ENCODE assay signal across 10 cellular contexts in genomic region chr2:159960413-159960812, GRCh38. TPM values are rescaled to one million over a fixed set of nuclear protein-coding genes. Genes with fewer than 3 reads are reported as not detected.
A peak's percentile ranks its signal among the peaks of the same experiment; 100 is the strongest.
DNase-seq lines count a peak whose midpoint lies in the region; ATAC-seq and TF ChIP-seq lines count a peak whose summit lies in the region.
"Had no signal": no experiment of that assay in that cellular context is flagged by ENCODE, and none has a peak within 500 bp of the region (broad histone marks: within the 10 kb centered on the region; RNA-seq: fewer than 3 reads in every experiment).

No MANE protein-coding gene starts in this region.

- in situ Hi-C loops in brain microvascular endothelial cell (cut with HindIII; ENCODE audit: low pct_ligation_motif_present, low sequenced_read_pairs): no loop called here

- H3K4me3 Mint-ChIP-seq in MCF 10A (ENCODE audit: unreplicated experiment): no peak overlapping the region
- H3K4me3 Mint-ChIP-seq in stimulated activated memory B cell treated with anti-CD40 and anti-IgM and Interleukin-4, amounts not matched to agents 10 μg/mL and 1 μg/mL and 100 μg/mL, for 72 hours: no peak overlapping the region
- H3K4me3 Mint-ChIP-seq in activated naive CD4-positive, alpha-beta T cell treated with anti-CD3 and anti-CD28 coated beads, Interleukin-2, amount 10 ng/mL, durations not matched to agents 7 days and 5 days: no peak overlapping the region
- H3K4me3 Mint-ChIP-seq in effector memory CD8-positive, alpha-beta T cell: no peak overlapping the region

- no peaks in the 10 kb centered on the region for H3K27me3 ChIP-seq in breast epithelium
- H3K27me3 ChIP-seq in brain microvascular endothelial cell (replicated peaks): no peaks in the 10 kb centered on the region

- DNase-seq in MCF 10A (ENCODE audit: unreplicated experiment) (peak; percentile 84), breast epithelium (ENCODE audit: low spot score in 2 of 2) (no peak), brain microvascular endothelial cell (peak; percentile 78)
- no peak for DNase-seq in activated naive CD4-positive, alpha-beta T cell treated with anti-CD3 and anti-CD28 coated beads, Interleukin-2, amount 10 ng/mL, durations not matched to agents 7 days and 5 days
- DNase-seq in effector memory CD8-positive, alpha-beta T cell: no peak
- DNase-seq: DND-41; NK-92 treated with Interleukin-12 subunit alpha and Interleukin-12 subunit beta, amount 100 ng/mL, for 24 hours had no signal

- no peaks in the 10 kb centered on the region for H3K4me1 ChIP-seq in breast epithelium

- no TSS peak for BruUV-seq in MCF 10A (replicated peaks; lab: Mats Ljungman, UMichigan)

- H3K4me3 ChIP-seq in breast epithelium (no peak overlapping the region), brain microvascular endothelial cell (ENCODE audit: low read depth, low read length) (no peak overlapping the region)

- peaks cover 28% of the 10 kb centered on the region for H3K36me3 Mint-ChIP-seq in MCF 10A (ENCODE audit: insufficient read depth, unreplicated experiment)
- H3K36me3 Mint-ChIP-seq in stimulated activated memory B cell treated with anti-CD40 and anti-IgM and Interleukin-4, amounts not matched to agents 10 μg/mL and 1 μg/mL and 100 μg/mL, for 72 hours: no peaks in the 10 kb centered on the region
- no peaks in the 10 kb centered on the region for H3K36me3 Mint-ChIP-seq in activated naive CD4-positive, alpha-beta T cell treated with anti-CD3 and anti-CD28 coated beads, Interleukin-2, amount 10 ng/mL, durations not matched to agents 7 days and 5 days
- no peaks in the 10 kb centered on the region for H3K36me3 Mint-ChIP-seq in effector memory CD8-positive, alpha-beta T cell (ENCODE audit: insufficient read depth)

- peak; percentile 74 for ATAC-seq in HG03432 (IDR thresholded peaks at IDR 0.05; ENCODE audit: unreplicated experiment)
- peak; percentile 55 for ATAC-seq in stimulated activated memory B cell treated with anti-CD40 and anti-IgM and Interleukin-4, amounts not matched to agents 10 μg/mL and 1 μg/mL and 100 μg/mL, for 72 hours
- no peak for ATAC-seq in GM18517 (IDR thresholded peaks at IDR 0.05; ENCODE audit: unreplicated experiment)
- no peak for ATAC-seq in effector memory CD8-positive, alpha-beta T cell (replicated peaks)

- no peak for TF ChIP-seq CTCF in MCF 10A (IDR thresholded peaks at IDR 0.05; ENCODE audit: unreplicated experiment)
- TF ChIP-seq CTCF in breast epithelium (IDR thresholded peaks at IDR 0.05): no peak
- no peak for TF ChIP-seq CTCF in brain microvascular endothelial cell (IDR thresholded peaks at IDR 0.05; ENCODE audit: low read depth, low read length, missing control alignments)

- POLR2A ChIA-PET in MCF 10A (lab: Yijun Ruan, JAX): interaction anchor here (0.7 to 2.0 kb wide), 3 partner anchors 14 to 25 kb away, joined by 3 to 8 read pairs (median 3); no protein-coding TSS in a partner anchor

- intact Hi-C loops in MCF 10A (cut with micrococcal nuclease) (loop anchor here (10.0 kb wide), 1 partner anchor 156 kb away; no protein-coding TSS in a partner anchor), breast epithelium (cut with DNase I; ENCODE audit: low total_unique reads) (no loop called here)

- no peaks in the 10 kb centered on the region for H3K27me3 Mint-ChIP-seq in MCF 10A (ENCODE audit: insufficient read depth, unreplicated experiment)
- H3K27me3 Mint-ChIP-seq in stimulated activated memory B cell treated with anti-CD40 and anti-IgM and Interleukin-4, amounts not matched to agents 10 μg/mL and 1 μg/mL and 100 μg/mL, for 72 hours: no peaks in the 10 kb centered on the region
- peaks cover 3% of the 10 kb centered on the region for H3K27me3 Mint-ChIP-seq in activated naive CD4-positive, alpha-beta T cell treated with anti-CD3 and anti-CD28 coated beads, Interleukin-2, amount 10 ng/mL, durations not matched to agents 7 days and 5 days
- peaks cover 14 to 19% of the 10 kb centered on the region in 2 donors for H3K27me3 Mint-ChIP-seq in effector memory CD8-positive, alpha-beta T cell

- no peak for TF ChIP-seq POLR2A in breast epithelium (IDR thresholded peaks at IDR 0.05)

- H3K9me3 Mint-ChIP-seq in MCF 10A (ENCODE audit: unreplicated experiment): no peaks in the 10 kb centered on the region
- H3K9me3 Mint-ChIP-seq in stimulated activated memory B cell treated with anti-CD40 and anti-IgM and Interleukin-4, amounts not matched to agents 10 μg/mL and 1 μg/mL and 100 μg/mL, for 72 hours: no peaks in the 10 kb centered on the region
- H3K9me3 Mint-ChIP-seq in activated naive CD4-positive, alpha-beta T cell treated with anti-CD3 and anti-CD28 coated beads, Interleukin-2, amount 10 ng/mL, durations not matched to agents 7 days and 5 days: no peaks in the 10 kb centered on the region
- H3K9me3 Mint-ChIP-seq in effector memory CD8-positive, alpha-beta T cell: no peaks in the 10 kb centered on the region

- no peak overlapping the region for H3K27ac ChIP-seq in breast epithelium
- H3K27ac ChIP-seq in brain microvascular endothelial cell: peak overlapping the region; percentile 52

- H3K36me3 ChIP-seq in breast epithelium (no peaks in the 10 kb centered on the region), brain microvascular endothelial cell (replicated peaks) (no peaks in the 10 kb centered on the region)

- peak overlapping the region; percentile 33 for H3K27ac Mint-ChIP-seq in MCF 10A (ENCODE audit: low read depth, unreplicated experiment)
- no peak overlapping the region for H3K27ac Mint-ChIP-seq in stimulated activated memory B cell treated with anti-CD40 and anti-IgM and Interleukin-4, amounts not matched to agents 10 μg/mL and 1 μg/mL and 100 μg/mL, for 72 hours
- H3K27ac Mint-ChIP-seq in activated naive CD4-positive, alpha-beta T cell treated with anti-CD3 and anti-CD28 coated beads, Interleukin-2, amount 10 ng/mL, durations not matched to agents 7 days and 5 days: no peak overlapping the region
- H3K27ac Mint-ChIP-seq in effector memory CD8-positive, alpha-beta T cell: no peak overlapping the region

- peaks cover 34% of the 10 kb centered on the region for H3K4me1 Mint-ChIP-seq in MCF 10A (ENCODE audit: insufficient read depth, unreplicated experiment)
- H3K4me1 Mint-ChIP-seq in stimulated activated memory B cell treated with anti-CD40 and anti-IgM and Interleukin-4, amounts not matched to agents 10 μg/mL and 1 μg/mL and 100 μg/mL, for 72 hours: peaks cover 17% of the 10 kb centered on the region
- H3K4me1 Mint-ChIP-seq in activated naive CD4-positive, alpha-beta T cell treated with anti-CD3 and anti-CD28 coated beads, Interleukin-2, amount 10 ng/mL, durations not matched to agents 7 days and 5 days: no peaks in the 10 kb centered on the region
- no peaks in the 10 kb centered on the region for H3K4me1 Mint-ChIP-seq in effector memory CD8-positive, alpha-beta T cell (ENCODE audit: low read depth in 2 of 2)

- CTCF ChIA-PET in MCF 10A (lab: Yijun Ruan, JAX): interaction anchor here (0.7 kb wide), 1 partner anchor 205 kb away, joined by 3 read pairs; no protein-coding TSS in a partner anchor
- CTCF ChIA-PET in activated naive CD4-positive, alpha-beta T cell treated with anti-CD3 and anti-CD28 coated beads, Interleukin-2, amount 10 ng/mL, durations not matched to agents 7 days and 5 days (lab: Charles Lee): no interaction called here

- H3K9me3 ChIP-seq in breast epithelium: no peaks in the 10 kb centered on the region

RNA-seq across cellular contexts. Expression of gene LY75, which starts 55.9 kb away (rescaled TPM):
- 0.23 TPM in 1 of 2 replicates, not detected in the other for total RNA-seq in MCF 10A (2022)
- 10 to 100 TPM in 1 of 3 donors, 1 to 10 TPM in 2; 4.3 to 41.4 (median 9.5) TPM for total RNA-seq in breast epithelium

Comparison
In these comparisons a context has a peak if more than half of its experiments do, and no peak if none do; other contexts are left out.
1. DNase-seq: peak in MCF 10A (single experiment) and brain microvascular endothelial cell (single experiment); none in breast epithelium (0 of 2), activated naive CD4-positive, alpha-beta T cell treated with anti-CD3 and anti-CD28 coated beads, Interleukin-2, amount 10 ng/mL, durations not matched to agents 7 days and 5 days (single experiment) and effector memory CD8-positive, alpha-beta T cell (0 of 3).
2. ATAC-seq: peak in HG03432 (single experiment) and stimulated activated memory B cell treated with anti-CD40 and anti-IgM and Interleukin-4, amounts not matched to agents 10 μg/mL and 1 μg/mL and 100 μg/mL, for 72 hours (single experiment); none in GM18517 (single experiment) and effector memory CD8-positive, alpha-beta T cell (single experiment).